8 cellular contexts compared by ENCODE assay signal in the genomic region with DNA sequence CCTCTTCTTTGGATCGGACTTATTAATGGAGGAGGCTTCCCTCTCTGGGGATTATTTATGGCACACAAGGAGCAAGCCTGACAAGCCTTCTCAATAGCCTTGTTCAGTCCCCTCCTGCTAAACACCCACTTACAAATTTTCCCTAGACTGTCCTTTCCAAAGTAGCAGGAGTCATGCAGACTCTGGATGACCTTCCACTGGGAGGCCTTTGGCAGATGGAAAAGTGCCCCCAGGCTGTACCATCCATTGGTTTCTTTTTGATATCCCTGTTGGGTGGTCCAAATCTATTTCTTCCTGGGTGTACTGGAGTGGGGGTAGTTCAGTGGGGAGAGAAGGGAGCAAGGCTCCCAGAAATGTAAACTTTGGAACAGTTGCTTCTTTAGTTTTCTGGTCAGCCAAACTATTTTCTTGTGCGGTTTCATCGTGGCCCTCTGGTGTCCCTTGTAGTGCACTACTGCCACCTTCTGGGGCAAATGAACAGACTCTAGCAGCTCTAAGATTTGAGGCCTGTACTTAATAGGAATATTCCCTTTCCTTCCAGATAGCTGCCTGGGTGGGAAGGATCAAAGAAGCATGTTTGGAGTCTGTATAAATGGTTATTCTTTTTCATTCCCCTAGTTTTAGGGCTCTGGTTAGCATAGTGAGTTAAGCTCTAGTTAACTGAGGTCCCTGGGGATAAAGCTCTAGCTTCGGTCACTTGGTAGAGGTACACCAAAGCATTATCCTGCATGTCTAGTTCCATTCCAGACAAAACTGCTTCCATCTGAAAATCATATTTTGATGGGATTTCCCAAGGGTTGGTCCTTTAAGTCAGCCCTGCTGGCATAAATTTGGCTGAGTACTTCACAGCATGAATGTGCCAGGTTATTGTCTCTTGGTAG.
DNase-seq lines count a peak whose midpoint lies in the region; ATAC-seq and TF ChIP-seq lines count a peak whose summit lies in the region.

No MANE protein-coding gene starts in this region.

- no peaks in the 10 kb centered on the region for H3K36me3 Mint-ChIP-seq in activated CD4-positive, alpha-beta memory T cell treated with anti-CD3 and anti-CD28 coated beads for 36 hours
- H3K36me3 Mint-ChIP-seq in activated CD4-positive, alpha-beta memory T cell treated with anti-CD3 and anti-CD28 coated beads, Interleukin-2, amount 10 ng/mL, durations not matched to agents 7 days and 5 days (ENCODE audit: low read depth): no peaks in the 10 kb centered on the region
- no peaks in the 10 kb centered on the region for H3K36me3 Mint-ChIP-seq in naive thymus-derived CD8-positive, alpha-beta T cell

- DNase-seq in activated CD4-positive, alpha-beta memory T cell treated with anti-CD3 and anti-CD28 coated beads for 36 hours: peak; percentile 31
- no peak for DNase-seq in activated CD4-positive, alpha-beta memory T cell treated with anti-CD3 and anti-CD28 coated beads, Interleukin-2, amount 10 ng/mL, durations not matched to agents 7 days and 5 days
- DNase-seq in SHP77 treated with DMSO at 0.1 percent for 48 hours (lab: John Stamatoyannopoulos, UW) (peak; percentile 63), fibroblast of mammary gland (ENCODE audit: low read depth) (peak; percentile 78), posterior cingulate gyrus (peak in 7 of 10 donors; percentile 28 to 86 (median 48))
- DNase-seq in naive thymus-derived CD8-positive, alpha-beta T cell: no peak

- TF ChIP-seq EP300 in Ishikawa (IDR thresholded peaks at IDR 0.05; ENCODE audit: borderline replicate concordance): no peak

- no peaks in the 10 kb centered on the region for H3K27me3 Mint-ChIP-seq in activated CD4-positive, alpha-beta memory T cell treated with anti-CD3 and anti-CD28 coated beads for 36 hours
- H3K27me3 Mint-ChIP-seq in activated CD4-positive, alpha-beta memory T cell treated with anti-CD3 and anti-CD28 coated beads, Interleukin-2, amount 10 ng/mL, durations not matched to agents 7 days and 5 days: no peaks in the 10 kb centered on the region
- H3K27me3 Mint-ChIP-seq in naive thymus-derived CD8-positive, alpha-beta T cell: peaks cover 0 to 1% (median 0%) of the 10 kb centered on the region in 5 donors

- ATAC-seq in GM21576 (IDR thresholded peaks at IDR 0.05; ENCODE audit: unreplicated experiment): peak; percentile 86
- ATAC-seq in naive thymus-derived CD8-positive, alpha-beta T cell: no peak

- H3K4me1 Mint-ChIP-seq in activated CD4-positive, alpha-beta memory T cell treated with anti-CD3 and anti-CD28 coated beads for 36 hours (ENCODE audit: low read depth): no peaks in the 10 kb centered on the region
- no peaks in the 10 kb centered on the region for H3K4me1 Mint-ChIP-seq in activated CD4-positive, alpha-beta memory T cell treated with anti-CD3 and anti-CD28 coated beads, Interleukin-2, amount 10 ng/mL, durations not matched to agents 7 days and 5 days
- no peaks in the 10 kb centered on the region for H3K4me1 Mint-ChIP-seq in naive thymus-derived CD8-positive, alpha-beta T cell

- intact Hi-C loops in activated CD4-positive, alpha-beta memory T cell treated with anti-CD3 and anti-CD28 coated beads for 36 hours (cut with micrococcal nuclease): loop anchor here (1.0 to 5.0 kb wide), 4 partner anchors 339 to 1976 kb away; a partner anchor contains a TSS
- intact Hi-C loops in posterior cingulate gyrus (cut with DNase I): loop anchor here (5.0 kb wide), 2 partner anchors 1816 to 1976 kb away; a partner anchor contains a TSS

- peak; percentile 79 for TF ChIP-seq RAD21 in Ishikawa (IDR thresholded peaks at IDR 0.05; ENCODE audit: low read depth)

- H3K4me3 Mint-ChIP-seq in activated CD4-positive, alpha-beta memory T cell treated with anti-CD3 and anti-CD28 coated beads for 36 hours: no peak overlapping the region
- H3K4me3 Mint-ChIP-seq in activated CD4-positive, alpha-beta memory T cell treated with anti-CD3 and anti-CD28 coated beads, Interleukin-2, amount 10 ng/mL, durations not matched to agents 7 days and 5 days: no peak overlapping the region
- no peak overlapping the region for H3K4me3 Mint-ChIP-seq in naive thymus-derived CD8-positive, alpha-beta T cell

- no peak overlapping the region for H3K4me3 ChIP-seq in fibroblast of mammary gland (ENCODE audit: control insufficient read depth, low read depth, low read length)

- CTCF ChIA-PET in activated CD4-positive, alpha-beta memory T cell treated with anti-CD3 and anti-CD28 coated beads for 36 hours (lab: Charles Lee): interaction anchor here (1.0 to 1.5 kb wide), 3 partner anchors 1817 to 1975 kb away, joined by 3 to 7 read pairs (median 6); a partner anchor contains a TSS
- CTCF ChIA-PET in activated CD4-positive, alpha-beta memory T cell treated with anti-CD3 and anti-CD28 coated beads, Interleukin-2, amount 10 ng/mL, durations not matched to agents 7 days and 5 days (lab: Charles Lee): interaction anchor here (1.7 to 1.8 kb wide), 2 partner anchors 10 to 1818 kb away, joined by 4 to 9 read pairs; no protein-coding TSS in a partner anchor

- no peaks in the 10 kb centered on the region for H3K9me3 Mint-ChIP-seq in activated CD4-positive, alpha-beta memory T cell treated with anti-CD3 and anti-CD28 coated beads for 36 hours
- no peaks in the 10 kb centered on the region for H3K9me3 Mint-ChIP-seq in activated CD4-positive, alpha-beta memory T cell treated with anti-CD3 and anti-CD28 coated beads, Interleukin-2, amount 10 ng/mL, durations not matched to agents 7 days and 5 days
- H3K9me3 Mint-ChIP-seq in naive thymus-derived CD8-positive, alpha-beta T cell: peaks cover 0 to 8% (median 0%) of the 10 kb centered on the region in 9 donors

- peak; percentile 88 for TF ChIP-seq CTCF in fibroblast of mammary gland (conservative IDR thresholded peaks at IDR 0.05; ENCODE audit: control insufficient read depth, insufficient read depth, low read depth, low read length)

- POLR2A ChIA-PET in activated CD4-positive, alpha-beta memory T cell treated with anti-CD3 and anti-CD28 coated beads for 36 hours (lab: Charles Lee): no interaction called here
- POLR2A ChIA-PET in activated CD4-positive, alpha-beta memory T cell treated with anti-CD3 and anti-CD28 coated beads, Interleukin-2, amount 10 ng/mL, durations not matched to agents 7 days and 5 days (lab: Charles Lee): no interaction called here
- POLR2A ChIA-PET in naive thymus-derived CD8-positive, alpha-beta T cell (lab: Charles Lee): no interaction called here

- H3K27ac Mint-ChIP-seq in activated CD4-positive, alpha-beta memory T cell treated with anti-CD3 and anti-CD28 coated beads for 36 hours: no peak overlapping the region
- no peak overlapping the region for H3K27ac Mint-ChIP-seq in activated CD4-positive, alpha-beta memory T cell treated with anti-CD3 and anti-CD28 coated beads, Interleukin-2, amount 10 ng/mL, durations not matched to agents 7 days and 5 days
- no peak overlapping the region for H3K27ac Mint-ChIP-seq in naive thymus-derived CD8-positive, alpha-beta T cell

TF ChIP-seq in Ishikawa, 13 proteins besides CTCF, POLR2A, EP300 and RAD21:
- TF ChIP-seq TCF12 (IDR thresholded peaks at IDR 0.05; ENCODE audit: low read depth) (no peak), TAF1 (IDR thresholded peaks at IDR 0.05; ENCODE audit: low read depth) (no peak), ZBTB7A (IDR thresholded peaks at IDR 0.05; ENCODE audit: low read depth) (no peak)
- TF ChIP-seq, protein P1, sequence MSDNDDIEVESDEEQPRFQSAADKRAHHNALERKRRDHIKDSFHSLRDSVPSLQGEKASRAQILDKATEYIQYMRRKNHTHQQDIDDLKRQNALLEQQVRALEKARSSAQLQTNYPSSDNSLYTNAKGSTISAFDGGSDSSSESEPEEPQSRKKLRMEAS (IDR thresholded peaks at IDR 0.05): no peak
- TF ChIP-seq, protein P2, sequence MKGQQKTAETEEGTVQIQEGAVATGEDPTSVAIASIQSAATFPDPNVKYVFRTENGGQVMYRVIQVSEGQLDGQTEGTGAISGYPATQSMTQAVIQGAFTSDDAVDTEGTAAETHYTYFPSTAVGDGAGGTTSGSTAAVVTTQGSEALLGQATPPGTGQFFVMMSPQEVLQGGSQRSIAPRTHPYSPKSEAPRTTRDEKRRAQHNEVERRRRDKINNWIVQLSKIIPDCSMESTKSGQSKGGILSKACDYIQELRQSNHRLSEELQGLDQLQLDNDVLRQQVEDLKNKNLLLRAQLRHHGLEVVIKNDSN (IDR thresholded peaks at IDR 0.05): no peak

Comparison
In these comparisons a context has a peak if more than half of its experiments do, and no peak if none do; other contexts are left out.
1. DNase-seq: peak in activated CD4-positive, alpha-beta memory T cell treated with anti-CD3 and anti-CD28 coated beads for 36 hours (single experiment), SHP77 treated with DMSO at 0.1 percent for 48 hours (single experiment), fibroblast of mammary gland (single experiment) and posterior cingulate gyrus (7 of 10); none in activated CD4-positive, alpha-beta memory T cell treated with anti-CD3 and anti-CD28 coated beads, Interleukin-2, amount 10 ng/mL, durations not matched to agents 7 days and 5 days (single experiment) and naive thymus-derived CD8-positive, alpha-beta T cell (0 of 10).